1 cellular context compared by ENCODE assay signal in genomic region chr3:170056710-170057454, GRCh38.
TF ChIP-seq lines count a peak whose summit lies in the region.

No MANE protein-coding gene starts in this region.

TF ChIP-seq in GM12878, 131 proteins besides CTCF, POLR2A, EP300 and RAD21 (continued from another document and continues in another):
- no peak for TF ChIP-seq ZBTB11 (CRISPR knock-in tag; IDR thresholded peaks at IDR 0.05)
- TF ChIP-seq ETV6 (conservative IDR thresholded peaks at IDR 0.05 in 1 of 2, IDR thresholded peaks at IDR 0.05 in 1 of 2; ENCODE audit: borderline replicate concordance in 1 of 2, low read depth in 1 of 2) = peak in 1 of 2 experiments; percentile 70; a peak in 1 of 4 replicates
- no peak for TF ChIP-seq NBN (IDR thresholded peaks at IDR 0.05)
- peak; percentile 68; the same call in 1 of the 2 replicates for TF ChIP-seq CBFB (IDR thresholded peaks at IDR 0.05; ENCODE audit: low read depth)
- TF ChIP-seq SP1 (IDR thresholded peaks at IDR 0.05; ENCODE audit: low read depth, low read length) = peak; percentile 10
- TF ChIP-seq CBX3 (IDR thresholded peaks at IDR 0.05; ENCODE audit: borderline replicate concordance, low read depth) = no peak
- no peak for TF ChIP-seq MAX (IDR thresholded peaks at IDR 0.05; ENCODE audit: low read depth, low read length)
- no peak for TF ChIP-seq ZBTB40 (IDR thresholded peaks at IDR 0.05; ENCODE audit: borderline replicate concordance)
- TF ChIP-seq BMI1 (IDR thresholded peaks at IDR 0.05; ENCODE audit: borderline replicate concordance) = no peak
- no peak for TF ChIP-seq SIX5 (IDR thresholded peaks at IDR 0.05; ENCODE audit: low read depth, low read length, severe bottlenecking)
- TF ChIP-seq SREBF1 (IDR thresholded peaks at IDR 0.05; ENCODE audit: low read length) = peak; percentile 85
- TF ChIP-seq TCF7 (IDR thresholded peaks at IDR 0.05; ENCODE audit: borderline replicate concordance) = peak; percentile 78
- no peak for TF ChIP-seq MXI1 (IDR thresholded peaks at IDR 0.05; ENCODE audit: low read depth, low read length)
- TF ChIP-seq PAX5 (IDR thresholded peaks at IDR 0.05; ENCODE audit: borderline replicate concordance, low read depth, low read length) = peak; percentile 96
- no peak for TF ChIP-seq ZNF24 (IDR thresholded peaks at IDR 0.05)
- TF ChIP-seq RCOR1 (conservative IDR thresholded peaks at IDR 0.05; ENCODE audit: low read depth, low read length) = no peak
- no peak for TF ChIP-seq RBBP5 (conservative IDR thresholded peaks at IDR 0.05)
- TF ChIP-seq ZSCAN29 (IDR thresholded peaks at IDR 0.05) = no peak
- peak; percentile 48 for TF ChIP-seq BCL3 (IDR thresholded peaks at IDR 0.05; ENCODE audit: borderline replicate concordance, insufficient read depth, low read depth, low read length, poor library complexity, severe bottlenecking)
- TF ChIP-seq BRCA1 (IDR thresholded peaks at IDR 0.05; ENCODE audit: low read depth, low read length) = no peak
- no peak for TF ChIP-seq E4F1 (IDR thresholded peaks at IDR 0.05; ENCODE audit: borderline replicate concordance, partially characterized antibody)
- TF ChIP-seq NR2C2 (IDR thresholded peaks at IDR 0.05; ENCODE audit: borderline replicate concordance, control insufficient read depth, insufficient read length, low read depth) = no peak
- TF ChIP-seq REST (IDR thresholded peaks at IDR 0.05; ENCODE audit: low read depth, low read length) = no peak
- peak; percentile 46; the same call in 1 of the 2 replicates for TF ChIP-seq CBX5 (IDR thresholded peaks at IDR 0.05; ENCODE audit: low read depth)
- no peak for TF ChIP-seq RAD51 (IDR thresholded peaks at IDR 0.05)
- TF ChIP-seq TBL1XR1 (IDR thresholded peaks at IDR 0.05; ENCODE audit: low read depth, low read length) = no peak
- no peak for TF ChIP-seq USF2 (IDR thresholded peaks at IDR 0.05; ENCODE audit: borderline replicate concordance, low read depth, low read length)
- no peak for TF ChIP-seq ZBTB4 (CRISPR knock-in tag; IDR thresholded peaks at IDR 0.05)
- TF ChIP-seq BHLHE40 (IDR thresholded peaks at IDR 0.05; ENCODE audit: borderline replicate concordance in 1 of 2, low read depth in 2 of 2, low read length in 1 of 2) = peak; percentile 53 to 63; a peak in 3 of 4 replicates
- TF ChIP-seq SMAD5 (IDR thresholded peaks at IDR 0.05; ENCODE audit: low read depth) = no peak
- no peak for TF ChIP-seq STAT1 (conservative IDR thresholded peaks at IDR 0.05)
- TF ChIP-seq E2F8 (IDR thresholded peaks at IDR 0.05; ENCODE audit: low read depth, partially characterized antibody) = no peak
- peak; percentile 42; the same call in 1 of the 2 replicates for TF ChIP-seq GATAD2B (conservative IDR thresholded peaks at IDR 0.05; ENCODE audit: low read depth)
- no peak for TF ChIP-seq CHD4 (IDR thresholded peaks at IDR 0.05)
- TF ChIP-seq ZZZ3 (IDR thresholded peaks at IDR 0.05; ENCODE audit: control insufficient read depth, insufficient read length, low read depth) = no peak
- no peak for TF ChIP-seq CHD2 (IDR thresholded peaks at IDR 0.05; ENCODE audit: borderline replicate concordance, low read depth, low read length)
